Comparison of ENCODE assay signal across 1 cellular context in genomic region chr16:67678354-67679023, GRCh38.
TF ChIP-seq lines count a peak whose summit lies in the region.

No MANE protein-coding gene starts in this region.

TF ChIP-seq in WTC11, 78 proteins besides CTCF, POLR2A, EP300 and RAD21 (continued from another document):
- no peak for TF ChIP-seq IRF2 (CRISPR knock-in tag; IDR thresholded peaks at IDR 0.05; ENCODE audit: borderline replicate concordance, low read depth)
